ENCODE assay signal across 15 cellular contexts in genomic region chr2:72141881-72142742, GRCh38. TPM values are rescaled to one million over a fixed set of nuclear protein-coding genes. Genes with fewer than 3 reads are reported as not detected.
DNase-seq lines count a peak whose midpoint lies in the region; ATAC-seq and TF ChIP-seq lines count a peak whose summit lies in the region.
"Had no signal": no experiment of that assay in that cellular context is flagged by ENCODE, and none has a peak within 500 bp of the region (broad histone marks: within the 10 kb centered on the region; RNA-seq: fewer than 3 reads in every experiment).

No MANE protein-coding gene starts in this region.

- H3K27ac ChIP-seq in body of pancreas (no peak overlapping the region), thymus (ENCODE audit: low read depth) (peak overlapping the region; percentile 26)
- H3K27ac ChIP-seq: brain microvascular endothelial cell had no signal

- DNase-seq in activated T-cell treated with anti-CD3 and anti-CD28 coated beads, Interleukin-2, amount 50 U/mL, for 4 hours = peak; percentile 3
- no peak for DNase-seq in activated T-cell treated with anti-CD3 and anti-CD28 coated beads, Interleukin-2, amount 50 U/mL, for 1 hour
- peak in 3 of 4 donors; percentile 1 to 7 (median 2) for DNase-seq in body of pancreas
- DNase-seq in natural killer cell treated with Interleukin-12 subunit alpha and Interleukin-12 subunit beta and Interleukin-15 and Interleukin-18, amount 100 ng/mL, for 72 hours (ENCODE audit: low spot score) = peak; percentile 34
- DNase-seq in AML-193 (lab: John Stamatoyannopoulos, UW) = no peak
- DNase-seq: activated CD4-positive, alpha-beta T cell treated with anti-CD3 and anti-CD28 coated beads for 4 hours; brain microvascular endothelial cell; COR-L47; effector CD4-positive, alpha-beta T cell; NCI-H2029 treated with DMSO at 0.1 percent for 48 hours; NCI-H774; T-helper 2 cell had no signal

- H3K36me3 Mint-ChIP-seq in activated T-cell treated with anti-CD3 and anti-CD28 coated beads, Interleukin-2, amount 50 U/mL, for 4 hours (ENCODE audit: insufficient read depth) = no peaks in the 10 kb centered on the region
- H3K36me3 Mint-ChIP-seq in natural killer cell treated with Interleukin-12 subunit alpha and Interleukin-12 subunit beta and Interleukin-15 and Interleukin-18, amount 100 ng/mL, for 72 hours = peaks cover 6% of the 10 kb centered on the region

- no peak for ATAC-seq in activated T-cell treated with anti-CD3 and anti-CD28 coated beads, Interleukin-2, amount 50 U/mL, for 4 hours
- no peak for ATAC-seq in body of pancreas
- ATAC-seq in natural killer cell treated with Interleukin-12 subunit alpha and Interleukin-12 subunit beta and Interleukin-15 and Interleukin-18, amount 100 ng/mL, for 72 hours = no peak
- ATAC-seq in HG03039 (IDR thresholded peaks at IDR 0.05; ENCODE audit: unreplicated experiment) = no peak
- ATAC-seq in GM21825 (IDR thresholded peaks at IDR 0.05; ENCODE audit: unreplicated experiment) = no peak

- H3K9me3 ChIP-seq in body of pancreas (peaks cover 0 to 8% (median 0%) of the 10 kb centered on the region in 3 donors), thymus (ENCODE audit: control insufficient read depth) (peaks cover 9% of the 10 kb centered on the region)

- H3K4me1 ChIP-seq in body of pancreas (peaks cover 53% of the 10 kb centered on the region), thymus (ENCODE audit: control insufficient read depth, insufficient read depth, low read length) (peaks cover 3% of the 10 kb centered on the region)

- no peak overlapping the region for H3K4me3 ChIP-seq in body of pancreas
- no peak overlapping the region for H3K4me3 ChIP-seq in thymus (ENCODE audit: low read length)

- intact Hi-C loops in body of pancreas (cut with DNase I) = no loop called here

- no peak for TF ChIP-seq POLR2A in body of pancreas (IDR thresholded peaks at IDR 0.05)

- H3K4me1 Mint-ChIP-seq in activated T-cell treated with anti-CD3 and anti-CD28 coated beads, Interleukin-2, amount 50 U/mL, for 4 hours (ENCODE audit: low read depth) = peaks cover 23% of the 10 kb centered on the region
- H3K4me1 Mint-ChIP-seq in natural killer cell treated with Interleukin-12 subunit alpha and Interleukin-12 subunit beta and Interleukin-15 and Interleukin-18, amount 100 ng/mL, for 72 hours (ENCODE audit: low read depth in 2 of 2) = peaks cover 13 to 16% of the 10 kb centered on the region in 2 donors

- TF ChIP-seq CTCF in body of pancreas (IDR thresholded peaks at IDR 0.05) = no peak

- H3K27ac Mint-ChIP-seq in natural killer cell treated with Interleukin-12 subunit alpha and Interleukin-12 subunit beta and Interleukin-15 and Interleukin-18, amount 100 ng/mL, for 72 hours = no peak overlapping the region

- no peak overlapping the region for H3K4me3 Mint-ChIP-seq in activated T-cell treated with anti-CD3 and anti-CD28 coated beads, Interleukin-2, amount 50 U/mL, for 4 hours
- H3K4me3 Mint-ChIP-seq in natural killer cell treated with Interleukin-12 subunit alpha and Interleukin-12 subunit beta and Interleukin-15 and Interleukin-18, amount 100 ng/mL, for 72 hours = no peak overlapping the region

- H3K9me3 Mint-ChIP-seq in activated T-cell treated with anti-CD3 and anti-CD28 coated beads, Interleukin-2, amount 50 U/mL, for 4 hours = no peaks in the 10 kb centered on the region
- no peaks in the 10 kb centered on the region for H3K9me3 Mint-ChIP-seq in natural killer cell treated with Interleukin-12 subunit alpha and Interleukin-12 subunit beta and Interleukin-15 and Interleukin-18, amount 100 ng/mL, for 72 hours

- H3K36me3 ChIP-seq in body of pancreas (replicated peaks in 1 of 2; ENCODE audit: insufficient read depth in 1 of 2, low read depth in 2 of 2) (no peaks in the 10 kb centered on the region), thymus (ENCODE audit: control insufficient read depth, insufficient read depth) (no peaks in the 10 kb centered on the region)
- H3K36me3 ChIP-seq: brain microvascular endothelial cell had no signal

- H3K27me3 ChIP-seq in body of pancreas (peaks cover 0 to 29% of the 10 kb centered on the region in 2 donors), thymus (ENCODE audit: control insufficient read depth, insufficient read depth) (peaks cover 59% of the 10 kb centered on the region)

- peaks cover 39% of the 10 kb centered on the region for H3K27me3 Mint-ChIP-seq in activated T-cell treated with anti-CD3 and anti-CD28 coated beads, Interleukin-2, amount 50 U/mL, for 4 hours (ENCODE audit: low read depth)
- peaks cover 19 to 26% of the 10 kb centered on the region in 2 donors for H3K27me3 Mint-ChIP-seq in natural killer cell treated with Interleukin-12 subunit alpha and Interleukin-12 subunit beta and Interleukin-15 and Interleukin-18, amount 100 ng/mL, for 72 hours

- 83 to 84% methylated on average over 21 of the region's 21 CpGs for WGBS in body of pancreas, 2 donors
- WGBS in thymus = 93% methylated on average over 21 of the region's 21 CpGs

RNA-seq across cellular contexts. Expression of gene CYP26B1, which starts 5.5 kb away (rescaled TPM):
- total RNA-seq in activated T-cell treated with anti-CD3 and anti-CD28 coated beads, Interleukin-2, amount 50 U/mL, for 4 hours = under 1 TPM in 1 of 3 donors, not detected in 2; 0.16 TPM
- total RNA-seq in body of pancreas = 1 to 10 TPM in 1 of 2 donors, under 1 TPM in 1; 0.52 to 4.9 TPM
- total RNA-seq in natural killer cell treated with Interleukin-12 subunit alpha and Interleukin-12 subunit beta and Interleukin-15 and Interleukin-18, amount 100 ng/mL, for 72 hours = not detected
- polyA plus RNA-seq in thymus = 5.6 TPM

Comparison
In these comparisons a context has a peak if more than half of its experiments do, and no peak if none do; other contexts are left out.
1. DNase-seq: peak in activated T-cell treated with anti-CD3 and anti-CD28 coated beads, Interleukin-2, amount 50 U/mL, for 4 hours (single experiment), body of pancreas (3 of 4) and natural killer cell treated with Interleukin-12 subunit alpha and Interleukin-12 subunit beta and Interleukin-15 and Interleukin-18, amount 100 ng/mL, for 72 hours (single experiment); none in activated T-cell treated with anti-CD3 and anti-CD28 coated beads, Interleukin-2, amount 50 U/mL, for 1 hour (single experiment) and AML-193 (0 of 2).